ENCODE assay signal across 16 cellular contexts in genomic region chr10:33163941-33164824, GRCh38.
DNase-seq lines count a peak whose midpoint lies in the region; ATAC-seq, FAIRE-seq and TF ChIP-seq lines count a peak whose summit lies in the region.
"Had no signal": no experiment of that assay in that cellular context is flagged by ENCODE, and none has a peak within 500 bp of the region (broad histone marks: within the 10 kb centered on the region; RNA-seq: fewer than 3 reads in every experiment).

No MANE protein-coding gene starts in this region.

- POLR2A ChIA-PET in HepG2 (lab: Yijun Ruan, JAX): interaction anchor here (1.1 to 2.1 kb wide), 3 partner anchors 18 to 183 kb away, joined by 4 read pairs; no protein-coding TSS in a partner anchor

- TF ChIP-seq POLR2A in HepG2 (IDR thresholded peaks at IDR 0.05; ENCODE audit: insufficient read depth in 1 of 2, low read depth in 2 of 2, low read length in 2 of 2): no peak

- FAIRE-seq in HepG2 (lab: Jason Lieb, UNC): peak; percentile 26
- FAIRE-seq: keratinocyte had no signal

- H3K27me3 ChIP-seq in HepG2 (ENCODE audit: control insufficient read depth in 1 of 2, insufficient read depth in 2 of 2, low read length in 2 of 2): no peaks in the 10 kb centered on the region
- H3K27me3 ChIP-seq: foreskin keratinocyte had no signal

- intact Hi-C loops in HepG2 (cut with micrococcal nuclease; ENCODE audit: unreplicated experiment): no loop called here

- DNase-seq in AG20443 (ENCODE audit: low spot score) (peak; percentile 49), NCI-H1436 (lab: John Stamatoyannopoulos, UW) (peak; percentile 86), SW480 (ENCODE audit: low spot score) (peak; percentile 53), HepG2 (ENCODE audit: low spot score) (peak; percentile 55), Kasumi-1 (lab: John Stamatoyannopoulos, UW) (no peak), NCI-H1694 treated with DMSO at 0.1 percent for 48 hours (lab: John Stamatoyannopoulos, UW) (no peak)
- no peak for DNase-seq in stimulated activated CD4-positive, alpha-beta T cell treated with anti-CD3 and anti-CD28 coated beads, Interleukin-12 subunit alpha, Interleukin-12 subunit beta, amount 100 ng/mL, for 4 hours
- DNase-seq: aorta; foreskin keratinocyte; MM.1S; NCI-H510A treated with DMSO at 0.1 percent for 48 hours; right cardiac atrium; stimulated activated naive B cell treated with anti-CD40 and anti-IgM and Interleukin-4, amounts not matched to agents 10 μg/mL and 1 μg/mL and 100 μg/mL, for 72 hours; T-helper 9 cell had no signal

- no peaks in the 10 kb centered on the region for H3K36me3 ChIP-seq in HepG2 (replicated peaks in 1 of 2; ENCODE audit: control insufficient read depth in 1 of 2, insufficient read depth in 2 of 2, low read length in 2 of 2)

- peaks cover 53% of the 10 kb centered on the region for H3K4me1 ChIP-seq in HepG2 (ENCODE audit: insufficient read depth, low read length)

- no peak overlapping the region for H2AFZ ChIP-seq in HepG2 (ENCODE audit: low read length)

- BruUV-seq in HepG2 (replicated peaks; lab: Mats Ljungman, UMichigan): no TSS peak

- in situ Hi-C loops in HepG2 (cut with HindIII; ENCODE audit: extremely low pct_ligation_motif_present, low pct_unique_long_range_greater_than_20kb): no loop called here

- no peak overlapping the region for H3K4me3 ChIP-seq in HepG2 (replicated peaks in 1 of 3; ENCODE audit: insufficient read depth in 1 of 3, low read depth in 2 of 3, low read length in 3 of 3)

- ATAC-seq in HepG2 (peak; percentile 63; the same call in 2 of the 3 replicates), GM19395 (IDR thresholded peaks at IDR 0.05; ENCODE audit: unreplicated experiment) (no peak)
- ATAC-seq: foreskin keratinocyte; right cardiac atrium; stimulated activated naive B cell treated with anti-CD40 and anti-IgM and Interleukin-4, amounts not matched to agents 10 μg/mL and 1 μg/mL and 100 μg/mL, for 72 hours had no signal

- no peaks in the 10 kb centered on the region for H4K20me1 ChIP-seq in HepG2 (ENCODE audit: insufficient read depth, low read length)

- CTCF ChIA-PET in HepG2 (lab: Yijun Ruan, JAX; ENCODE audit: low intra/inter-chr PET ratio, low total read pairs): no interaction called here

- no peaks in the 10 kb centered on the region for H3K79me2 ChIP-seq in HepG2 (ENCODE audit: insufficient read depth, low read length)

- no peak for TF ChIP-seq RAD21 in HepG2 (CRISPR knock-in tag; IDR thresholded peaks at IDR 0.05)

- H3K9ac ChIP-seq in HepG2 (ENCODE audit: insufficient read depth, low read depth, low read length): no peak overlapping the region

- H3K9me3 ChIP-seq in HepG2 (ENCODE audit: low read length): no peaks in the 10 kb centered on the region

- no peak for TF ChIP-seq CTCF in HepG2 (CRISPR knock-in tag; IDR thresholded peaks at IDR 0.05)

- H3K4me2 ChIP-seq in HepG2 (ENCODE audit: low read depth, low read length): peak overlapping the region; percentile 51

- H3K27ac ChIP-seq in HepG2 (ENCODE audit: extremely low read length, insufficient read depth, low read length): no peak overlapping the region
- H3K27ac ChIP-seq: foreskin keratinocyte had no signal

- TF ChIP-seq EP300 in HepG2 (IDR thresholded peaks at IDR 0.05; ENCODE audit: low read depth in 2 of 2, low read length in 2 of 2) (no peak), HepG2 (CRISPR knock-in tag; IDR thresholded peaks at IDR 0.05; ENCODE audit: borderline replicate concordance) (no peak)

- 15% methylated on average over 11 of the region's 11 CpGs for WGBS in HepG2 (ENCODE audit: low lambda C conversion rate)

TF ChIP-seq in HepG2, 621 proteins besides CTCF, POLR2A, EP300 and RAD21:
- TF ChIP-seq ZNF143 (CRISPR knock-in tag; IDR thresholded peaks at IDR 0.05) (peak; percentile 57), ZNF530 (CRISPR knock-in tag; IDR thresholded peaks at IDR 0.05; ENCODE audit: low read depth) (no peak), DMAP1 (CRISPR knock-in tag; IDR thresholded peaks at IDR 0.05) (peak; percentile 44; the same call in 1 of the 2 replicates), ARID5B (CRISPR knock-in tag; IDR thresholded peaks at IDR 0.05) (0 out of 2 replicates have a peak, but pooled peaks have one; percentile 23), ZNF557 (CRISPR knock-in tag; IDR thresholded peaks at IDR 0.05) (no peak), GLMP (CRISPR knock-in tag; IDR thresholded peaks at IDR 0.05; ENCODE audit: borderline replicate concordance) (no peak), CEBPG (CRISPR knock-in tag; IDR thresholded peaks at IDR 0.05) (0 out of 2 replicates have a peak, but pooled peaks have one; percentile 11), FOSL2 (CRISPR knock-in tag; IDR thresholded peaks at IDR 0.05) (peak; percentile 88), TCF7 (IDR thresholded peaks at IDR 0.05; ENCODE audit: low read depth) (peak; percentile 61; the same call in 1 of the 2 replicates), SRSF9 (IDR thresholded peaks at IDR 0.05; ENCODE audit: borderline replicate concordance, insufficient read depth, low read depth, low read length, poor library complexity, severe bottlenecking) (no peak), HMG20A (CRISPR knock-in tag; IDR thresholded peaks at IDR 0.05; ENCODE audit: borderline replicate concordance) (peak; percentile 48; the same call in 1 of the 2 replicates)
- TF ChIP-seq, protein P1, sequence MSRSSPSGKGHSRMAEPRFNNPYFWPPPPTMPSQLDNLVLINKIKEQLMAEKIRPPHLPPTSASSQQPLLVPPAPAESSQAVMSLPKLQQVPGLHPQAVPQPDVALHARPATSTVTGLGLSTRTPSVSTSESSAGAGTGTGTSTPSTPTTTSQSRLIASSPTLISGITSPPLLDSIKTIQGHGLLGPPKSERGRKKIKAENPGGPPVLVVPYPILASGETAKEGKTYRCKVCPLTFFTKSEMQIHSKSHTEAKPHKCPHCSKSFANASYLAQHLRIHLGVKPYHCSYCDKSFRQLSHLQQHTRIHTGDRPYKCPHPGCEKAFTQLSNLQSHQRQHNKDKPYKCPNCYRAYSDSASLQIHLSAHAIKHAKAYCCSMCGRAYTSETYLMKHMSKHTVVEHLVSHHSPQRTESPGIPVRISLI (CRISPR knock-in tag; IDR thresholded peaks at IDR 0.05; ENCODE audit: borderline replicate concordance): no peak
- TF ChIP-seq, protein P2, sequence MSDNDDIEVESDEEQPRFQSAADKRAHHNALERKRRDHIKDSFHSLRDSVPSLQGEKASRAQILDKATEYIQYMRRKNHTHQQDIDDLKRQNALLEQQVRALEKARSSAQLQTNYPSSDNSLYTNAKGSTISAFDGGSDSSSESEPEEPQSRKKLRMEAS (IDR thresholded peaks at IDR 0.05): peak; percentile 29; the same call in 1 of the 2 replicates

Comparison
In these comparisons a context has a peak if more than half of its experiments do, and no peak if none do; other contexts are left out.
1. DNase-seq: peak in AG20443 (single experiment), NCI-H1436 (single experiment), SW480 (single experiment) and HepG2 (single experiment); none in Kasumi-1 (0 of 2), NCI-H1694 treated with DMSO at 0.1 percent for 48 hours (single experiment) and stimulated activated CD4-positive, alpha-beta T cell treated with anti-CD3 and anti-CD28 coated beads, Interleukin-12 subunit alpha, Interleukin-12 subunit beta, amount 100 ng/mL, for 4 hours (single experiment).